ENCODE assay signal across 22 cellular contexts in the genomic region with DNA sequence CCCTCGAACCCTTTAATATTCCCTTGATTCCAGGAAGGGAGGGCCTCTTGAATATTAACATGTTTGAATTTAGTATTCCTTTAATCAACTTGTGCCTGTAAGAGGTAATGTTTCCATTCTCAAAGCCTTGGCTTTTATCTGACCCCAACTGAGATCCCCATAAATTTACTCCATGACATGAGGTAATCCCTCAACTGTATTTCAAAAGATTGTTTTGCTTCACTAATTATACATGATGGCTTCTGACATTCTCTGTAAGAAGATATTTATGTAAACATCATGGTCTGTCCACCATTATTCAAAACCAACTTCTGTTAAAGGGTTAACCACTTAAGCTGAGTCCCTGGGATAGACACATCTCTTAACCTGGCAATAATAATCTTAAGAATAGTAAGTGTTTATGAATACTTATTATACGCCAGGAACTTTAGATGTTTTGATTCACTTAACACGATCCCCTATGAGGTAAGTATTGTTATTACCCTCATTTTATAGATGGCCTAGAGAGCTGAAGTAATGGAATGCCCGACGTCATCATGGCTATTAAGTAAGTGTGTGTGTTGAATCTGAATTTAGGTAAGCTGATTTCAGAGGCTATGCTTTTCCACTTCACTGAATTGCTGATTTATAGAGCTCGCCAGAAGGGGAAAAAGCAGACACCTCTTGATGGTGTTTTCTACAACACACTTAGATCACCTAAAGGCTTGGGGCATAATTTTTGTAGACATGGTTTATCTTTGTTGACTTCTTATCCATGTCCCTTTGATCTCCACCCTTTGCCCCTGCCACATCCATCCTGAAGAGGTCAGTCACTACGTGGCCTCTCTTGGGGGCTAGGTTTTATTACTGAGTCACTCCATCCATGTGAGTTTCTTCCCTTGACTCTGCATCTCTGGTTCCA. TPM values are rescaled to one million over a fixed set of nuclear protein-coding genes. Genes with fewer than 3 reads are reported as not detected.
"Had no signal": no experiment of that assay in that cellular context is flagged by ENCODE, and none has a peak within 500 bp of the region (broad histone marks: within the 10 kb centered on the region; RNA-seq: fewer than 3 reads in every experiment).

No MANE protein-coding gene starts in this region.

- H3K27ac ChIP-seq: SJSA1, SK-N-MC had no signal

- ATAC-seq: HepG2 had no signal

- H3K4me1 ChIP-seq: SJSA1 had no signal

- H3K36me3 ChIP-seq: SJSA1 had no signal

- H3K4me3 ChIP-seq: SJSA1, SK-N-MC had no signal

- H3K27me3 ChIP-seq: SJSA1 had no signal

- H3K9me3 ChIP-seq: SJSA1 had no signal

- DNase-seq: IMR-90, Karpas-422, KG1, MM.1S, NCI-H1092 treated with DMSO at 0.1 percent for 48 hours, NCI-H146, NCI-H1694 treated with DMSO at 0.1 percent for 48 hours, NCI-H2029, NCI-H2081 treated with DMSO at 0.1 percent for 48 hours, NCI-H2227 treated with DMSO at 0.1 percent for 48 hours, NCI-H524, NCI-H526 treated with DMSO at 0.1 percent for 48 hours, NCI-H774, Right ventricle myocardium superior, RPMI8226, SIG-M5 had no signal

RNA-seq across cellular contexts. Expression of a gene that starts 11.0 kb away (rescaled TPM):
- total RNA-seq: HepG2, HT1080, IMR-90, M059J, NCI-H460, Right ventricle myocardium superior, SJSA1 had no signal

RNA-seq across cellular contexts. Expression of a gene that starts 18.1 kb away (rescaled TPM):
- total RNA-seq: HepG2, HT1080, IMR-90, M059J, NCI-H460, Right ventricle myocardium superior, SJSA1 had no signal

RNA-seq across cellular contexts. Expression of a gene that starts 22.7 kb away (rescaled TPM):
- total RNA-seq: HepG2, HT1080, IMR-90, M059J, NCI-H460, Right ventricle myocardium superior, SJSA1 had no signal

RNA-seq across cellular contexts. Expression of a gene that starts 27.8 kb away (rescaled TPM):
- total RNA-seq: HepG2, HT1080, IMR-90, M059J, NCI-H460, Right ventricle myocardium superior, SJSA1 had no signal

RNA-seq across cellular contexts. Expression of a gene that starts 29.1 kb away (rescaled TPM):
- total RNA-seq: HepG2, HT1080, IMR-90, M059J, NCI-H460, Right ventricle myocardium superior, SJSA1 had no signal
